In the genomic region with DNA sequence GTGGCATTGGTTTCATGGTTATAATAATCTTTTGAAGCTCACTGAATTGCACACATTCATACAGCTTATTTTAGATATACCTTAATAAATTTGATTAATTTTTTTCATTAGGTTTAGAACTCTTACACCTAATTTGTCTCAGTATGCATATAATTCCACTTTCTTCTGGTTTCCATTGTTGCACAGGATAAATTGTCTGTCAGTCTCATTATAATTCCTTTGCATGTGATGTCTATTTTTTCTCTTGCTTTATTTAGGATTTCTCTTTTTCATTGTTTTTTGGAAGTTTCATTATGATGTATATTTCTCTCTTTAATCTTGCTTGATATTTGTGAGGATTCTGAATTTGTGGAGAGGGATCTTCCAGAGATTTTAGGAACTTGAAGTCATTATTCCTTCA, we compare ENCODE assay signal across 31 cellular contexts.
"Had no signal": no experiment of that assay in that cellular context is flagged by ENCODE, and none has a peak within 500 bp of the region (broad histone marks: within the 10 kb centered on the region; RNA-seq: fewer than 3 reads in every experiment).

No MANE protein-coding gene starts in this region.

- ATAC-seq: left colon; left lung; lower lobe of right lung; naive thymus-derived CD8-positive, alpha-beta T cell; sciatic nerve; stimulated activated effector memory CD8-positive, alpha-beta T cell treated with anti-CD3 and anti-CD28 coated beads, Interleukin-12 subunit alpha, Interleukin-12 subunit beta, amount 100 ng/mL, for 72 hours; upper lobe of right lung had no signal

- H3K36me3 Mint-ChIP-seq: immature natural killer cell; naive thymus-derived CD8-positive, alpha-beta T cell; stimulated activated effector memory CD8-positive, alpha-beta T cell treated with anti-CD3 and anti-CD28 coated beads, Interleukin-12 subunit alpha, Interleukin-12 subunit beta, amount 100 ng/mL, for 72 hours had no signal

- H3K9ac ChIP-seq: parathyroid adenoma had no signal

- H3K79me2 ChIP-seq: parathyroid adenoma had no signal

- FAIRE-seq: islet of Langerhans, kidney, urothelium cell line had no signal

- H3K4me3 ChIP-seq: left lung, lower lobe of right lung, right atrium auricular region, skin epidermis, suprapubic skin, thoracic aorta, tibial artery, upper lobe of right lung had no signal

- H3K27me3 Mint-ChIP-seq: progenitor cell of endocrine pancreas; stimulated activated naive CD8-positive, alpha-beta T cell treated with anti-CD3 and anti-CD28 coated beads, Interleukin-15, Interleukin-2, amounts not matched to agents 100 ng/mL and 50 ng/mL, for 24 hours had no signal

- H3K4me1 Mint-ChIP-seq: immature natural killer cell; naive thymus-derived CD8-positive, alpha-beta T cell; nephron; neural crest cell; stimulated activated effector memory CD8-positive, alpha-beta T cell treated with anti-CD3 and anti-CD28 coated beads, Interleukin-12 subunit alpha, Interleukin-12 subunit beta, amount 100 ng/mL, for 72 hours had no signal

- H2AFZ ChIP-seq: parathyroid adenoma had no signal

- H3K36me3 ChIP-seq: left lung, lower lobe of right lung, right atrium auricular region, suprapubic skin, thoracic aorta, tibial artery, upper lobe of right lung had no signal

- H3K9me3 ChIP-seq: lower lobe of right lung, suprapubic skin, tibial artery, upper lobe of right lung had no signal

- DNase-seq: hypothalamus; immature natural killer cell; kidney; left colon; left lung; lower lobe of right lung; mammary epithelial cell; mesenchymal stem cell; naive thymus-derived CD8-positive, alpha-beta T cell; nucleus accumbens; stimulated activated CD4-positive, alpha-beta T cell treated with anti-CD3 and anti-CD28 coated beads, Interleukin-12 subunit alpha, Interleukin-12 subunit beta, amount 100 ng/mL, for 4 hours; stimulated activated CD4-positive, alpha-beta T cell treated with anti-CD3 and anti-CD28 coated beads, Interleukin-15, amount 100 ng/mL, for 24 hours; stimulated activated CD4-positive, alpha-beta T cell treated with anti-CD3 and anti-CD28 coated beads, Interleukin-2, amount 100 ng/mL, for 24 hours; stimulated activated CD4-positive, alpha-beta T cell treated with anti-CD3 and anti-CD28 coated beads, Interleukin-4, amount 100 ng/mL, for 24 hours; stimulated activated naive CD4-positive, alpha-beta T cell; tibial artery; trophoblast cell; upper lobe of right lung had no signal

- H3K27ac ChIP-seq: left lung, lower lobe of right lung, parathyroid adenoma, right atrium auricular region, skin epidermis, suprapubic skin, thoracic aorta, tibial artery, upper lobe of right lung had no signal

- H3K27me3 ChIP-seq: left lung, right atrium auricular region, suprapubic skin, tibial artery, upper lobe of right lung had no signal

- H3K4me1 ChIP-seq: left lung, lower lobe of right lung, parathyroid adenoma, right atrium auricular region, suprapubic skin, tibial artery, upper lobe of right lung had no signal

- H3K27ac Mint-ChIP-seq: immature natural killer cell; naive thymus-derived CD8-positive, alpha-beta T cell; nephron; progenitor cell of endocrine pancreas; stimulated activated effector memory CD8-positive, alpha-beta T cell treated with anti-CD3 and anti-CD28 coated beads, Interleukin-12 subunit alpha, Interleukin-12 subunit beta, amount 100 ng/mL, for 72 hours; stimulated activated naive CD8-positive, alpha-beta T cell treated with anti-CD3 and anti-CD28 coated beads, Interleukin-15, Interleukin-2, amounts not matched to agents 100 ng/mL and 50 ng/mL, for 24 hours had no signal

- H3K4me3 Mint-ChIP-seq: immature natural killer cell; naive thymus-derived CD8-positive, alpha-beta T cell; nephron; neural crest cell; stimulated activated effector memory CD8-positive, alpha-beta T cell treated with anti-CD3 and anti-CD28 coated beads, Interleukin-12 subunit alpha, Interleukin-12 subunit beta, amount 100 ng/mL, for 72 hours; stimulated activated naive CD8-positive, alpha-beta T cell treated with anti-CD3 and anti-CD28 coated beads, Interleukin-15, Interleukin-2, amounts not matched to agents 100 ng/mL and 50 ng/mL, for 24 hours had no signal
